8 cellular contexts compared by ENCODE assay signal in the genomic region with DNA sequence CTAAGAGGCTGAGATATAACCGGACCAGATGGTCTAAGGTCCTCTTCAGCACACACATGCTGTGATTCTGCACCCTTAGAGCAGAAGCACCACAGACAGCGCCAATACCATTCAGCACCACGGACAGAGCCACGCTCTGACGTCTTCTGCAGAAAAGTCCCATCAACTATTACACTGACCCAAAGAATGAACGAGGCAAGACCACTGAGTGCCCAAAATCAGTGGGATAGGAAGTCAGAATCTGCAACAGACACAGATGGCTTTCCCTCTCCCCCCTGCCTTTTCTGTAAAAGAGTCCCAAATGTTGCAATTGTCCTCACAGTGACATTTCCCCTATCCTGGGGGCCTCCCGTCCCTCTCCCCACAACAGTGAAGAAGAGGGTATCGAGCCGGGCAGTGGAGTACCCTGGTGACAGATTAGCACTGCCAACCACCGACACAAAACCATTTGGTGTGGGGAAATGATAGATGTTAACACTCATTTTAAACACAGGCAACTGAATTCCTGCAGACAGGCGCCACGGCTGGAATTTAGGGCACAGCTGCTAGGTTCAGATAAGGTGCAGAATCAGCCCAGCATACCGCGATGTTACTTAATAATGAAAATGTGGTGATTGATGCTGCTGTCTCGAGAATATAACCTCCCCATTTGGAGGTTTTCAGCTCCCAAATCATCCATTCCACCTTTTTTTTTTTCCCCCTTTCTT.
A peak's percentile ranks its signal among the peaks of the same experiment; 100 is the strongest.
DNase-seq lines count a peak whose midpoint lies in the region; ATAC-seq, FAIRE-seq and TF ChIP-seq lines count a peak whose summit lies in the region.

No MANE protein-coding gene starts in this region.

- no peaks in the 10 kb centered on the region for H3K36me3 Mint-ChIP-seq in activated naive CD8-positive, alpha-beta T cell treated with anti-CD3 and anti-CD28 coated beads, Interleukin-2, amount 10 ng/mL, durations not matched to agents 7 days and 5 days

- no peak overlapping the region for H3K27ac ChIP-seq in thyroid gland

- DNase-seq in GM12891 (ENCODE audit: insufficient read length, low spot score) = peak; percentile 24
- peak; percentile 57 for DNase-seq in NAMALWA (ENCODE audit: low spot score)
- DNase-seq in activated naive CD8-positive, alpha-beta T cell treated with anti-CD3 and anti-CD28 coated beads, Interleukin-2, amount 10 ng/mL, durations not matched to agents 7 days and 5 days = peak; percentile 62
- peak; percentile 49 for DNase-seq in iris pigment epithelial cell (ENCODE audit: low read depth)
- DNase-seq in thyroid gland = peak; percentile 13 to 54
- DNase-seq in activated CD4-positive, CD25-positive, alpha-beta regulatory T cell treated with anti-CD3 and anti-CD28 coated beads, Interleukin-2, amount 50 U/mL, for 72 hours = no peak

- no peaks in the 10 kb centered on the region for H3K9me3 Mint-ChIP-seq in activated naive CD8-positive, alpha-beta T cell treated with anti-CD3 and anti-CD28 coated beads, Interleukin-2, amount 10 ng/mL, durations not matched to agents 7 days and 5 days

- H3K27ac Mint-ChIP-seq in activated naive CD8-positive, alpha-beta T cell treated with anti-CD3 and anti-CD28 coated beads, Interleukin-2, amount 10 ng/mL, durations not matched to agents 7 days and 5 days = no peak overlapping the region

- no peak overlapping the region for H3K4me3 ChIP-seq in thyroid gland (replicated peaks in 1 of 3)

- H3K4me1 Mint-ChIP-seq in activated naive CD8-positive, alpha-beta T cell treated with anti-CD3 and anti-CD28 coated beads, Interleukin-2, amount 10 ng/mL, durations not matched to agents 7 days and 5 days = no peaks in the 10 kb centered on the region

- peak; percentile 82 for FAIRE-seq in GM12891 (lab: Jason Lieb, UNC)

- H3K9me3 ChIP-seq in thyroid gland = no peaks in the 10 kb centered on the region

- H3K27me3 ChIP-seq in thyroid gland = no peaks in the 10 kb centered on the region

- no peak for TF ChIP-seq POLR2A in GM12891 (IDR thresholded peaks at IDR 0.05; ENCODE audit: low read depth, low read length)
- TF ChIP-seq POLR2A in thyroid gland (IDR thresholded peaks at IDR 0.05) = no peak

- intact Hi-C loops in thyroid gland (cut with DNase I) = no loop called here

- no peaks in the 10 kb centered on the region for H3K4me1 ChIP-seq in thyroid gland

- no peak overlapping the region for H3K4me3 Mint-ChIP-seq in activated naive CD8-positive, alpha-beta T cell treated with anti-CD3 and anti-CD28 coated beads, Interleukin-2, amount 10 ng/mL, durations not matched to agents 7 days and 5 days

- no peaks in the 10 kb centered on the region for H3K36me3 ChIP-seq in thyroid gland

- TF ChIP-seq CTCF in thyroid gland (IDR thresholded peaks at IDR 0.05) = no peak

- H3K27me3 Mint-ChIP-seq in activated naive CD8-positive, alpha-beta T cell treated with anti-CD3 and anti-CD28 coated beads, Interleukin-2, amount 10 ng/mL, durations not matched to agents 7 days and 5 days = peaks cover 11% of the 10 kb centered on the region

- POLR2A ChIA-PET in activated naive CD8-positive, alpha-beta T cell treated with anti-CD3 and anti-CD28 coated beads, Interleukin-2, amount 10 ng/mL, durations not matched to agents 7 days and 5 days (lab: Charles Lee) = no interaction called here

- no peak for ATAC-seq in activated naive CD8-positive, alpha-beta T cell treated with anti-CD3 and anti-CD28 coated beads, Interleukin-2, amount 10 ng/mL, durations not matched to agents 7 days and 5 days (ENCODE audit: low read depth)
- ATAC-seq in GM19035 (IDR thresholded peaks at IDR 0.05; ENCODE audit: unreplicated experiment) (no peak), GM18873 (IDR thresholded peaks at IDR 0.05; ENCODE audit: low FRiP score, unreplicated experiment) (no peak)

- WGBS in thyroid gland, 2 donors = 41 to 43% methylated on average over 15 of the region's 15 CpGs

TF ChIP-seq in GM12891, 5 proteins besides CTCF, POLR2A, EP300 and RAD21:
- no peak for TF ChIP-seq POU2F2 (IDR thresholded peaks at IDR 0.05; ENCODE audit: low read depth, low read length)
- TF ChIP-seq PAX5 (IDR thresholded peaks at IDR 0.05; ENCODE audit: insufficient read depth, low read length, severe bottlenecking) = no peak
- TF ChIP-seq TAF1 (IDR thresholded peaks at IDR 0.05; ENCODE audit: low read depth, low read length) = no peak
- TF ChIP-seq SPI1 (IDR thresholded peaks at IDR 0.05; ENCODE audit: low read depth, low read length) = no peak
- no peak for TF ChIP-seq POLR2AphosphoS5 (IDR thresholded peaks at IDR 0.05; ENCODE audit: low read depth, low read length)
